Comparison of ENCODE assay signal across 1 cellular context in the genomic region with DNA sequence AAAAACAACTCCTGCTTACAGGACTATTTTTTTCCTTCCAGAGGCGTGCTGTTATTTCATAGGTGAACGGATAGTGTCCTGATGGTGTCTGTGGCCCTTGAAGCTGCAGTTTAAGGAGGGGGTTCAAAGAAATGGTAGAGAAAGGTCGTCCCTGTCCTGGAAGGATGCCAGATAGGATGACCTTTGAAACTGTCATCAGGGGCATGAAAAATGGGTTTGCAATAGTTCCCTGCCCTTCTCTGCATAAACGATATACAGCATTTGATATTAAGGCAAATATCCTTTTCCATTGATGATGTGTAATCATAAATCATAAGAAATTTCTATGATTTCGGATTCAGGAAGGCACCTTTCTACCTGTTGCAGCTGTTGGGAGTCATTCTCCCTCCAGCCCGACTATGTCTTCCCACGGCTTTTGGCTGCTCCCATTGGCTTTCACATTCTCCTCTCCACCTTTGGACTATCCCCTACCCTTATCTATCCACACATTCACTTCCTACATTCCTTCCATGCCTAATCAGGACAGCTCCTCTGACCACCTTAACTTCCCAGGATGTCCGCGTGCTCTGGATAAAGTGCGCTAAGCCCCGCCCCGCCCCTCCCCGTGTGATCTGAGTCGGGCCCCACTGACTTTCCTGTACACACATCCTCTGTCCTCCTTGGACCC.
TF ChIP-seq lines count a peak whose summit lies in the region.

No MANE protein-coding gene starts in this region.

TF ChIP-seq in HepG2, 621 proteins besides CTCF, POLR2A, EP300 and RAD21 (continued from another document and continues in another):
- TF ChIP-seq, protein P1, sequence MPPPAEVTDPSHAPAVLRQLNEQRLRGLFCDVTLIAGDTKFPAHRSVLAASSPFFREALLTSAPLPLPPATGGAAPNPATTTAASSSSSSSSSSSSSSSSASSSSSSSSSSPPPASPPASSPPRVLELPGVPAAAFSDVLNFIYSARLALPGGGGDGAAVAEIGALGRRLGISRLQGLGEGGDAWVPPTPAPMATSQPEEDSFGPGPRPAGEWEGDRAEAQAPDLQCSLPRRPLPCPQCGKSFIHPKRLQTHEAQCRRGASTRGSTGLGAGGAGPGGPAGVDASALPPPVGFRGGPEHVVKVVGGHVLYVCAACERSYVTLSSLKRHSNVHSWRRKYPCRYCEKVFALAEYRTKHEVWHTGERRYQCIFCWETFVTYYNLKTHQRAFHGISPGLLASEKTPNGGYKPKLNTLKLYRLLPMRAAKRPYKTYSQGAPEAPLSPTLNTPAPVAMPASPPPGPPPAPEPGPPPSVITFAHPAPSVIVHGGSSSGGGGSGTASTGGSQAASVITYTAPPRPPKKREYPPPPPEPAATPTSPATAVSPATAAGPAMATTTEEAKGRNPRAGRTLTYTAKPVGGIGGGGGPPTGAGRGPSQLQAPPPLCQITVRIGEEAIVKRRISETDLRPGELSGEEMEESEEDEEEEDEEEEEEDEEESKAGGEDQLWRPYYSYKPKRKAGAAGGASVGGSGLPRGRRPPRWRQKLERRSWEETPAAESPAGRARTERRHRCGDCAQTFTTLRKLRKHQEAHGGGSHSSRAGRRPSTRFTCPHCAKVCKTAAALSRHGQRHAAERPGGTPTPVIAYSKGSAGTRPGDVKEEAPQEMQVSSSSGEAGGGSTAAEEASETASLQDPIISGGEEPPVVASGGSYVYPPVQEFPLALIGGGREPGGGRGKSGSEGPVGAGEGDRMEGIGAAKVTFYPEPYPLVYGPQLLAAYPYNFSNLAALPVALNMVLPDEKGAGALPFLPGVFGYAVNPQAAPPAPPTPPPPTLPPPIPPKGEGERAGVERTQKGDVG (CRISPR knock-in tag; IDR thresholded peaks at IDR 0.05; ENCODE audit: borderline replicate concordance): no peak
- TF ChIP-seq, protein P2, sequence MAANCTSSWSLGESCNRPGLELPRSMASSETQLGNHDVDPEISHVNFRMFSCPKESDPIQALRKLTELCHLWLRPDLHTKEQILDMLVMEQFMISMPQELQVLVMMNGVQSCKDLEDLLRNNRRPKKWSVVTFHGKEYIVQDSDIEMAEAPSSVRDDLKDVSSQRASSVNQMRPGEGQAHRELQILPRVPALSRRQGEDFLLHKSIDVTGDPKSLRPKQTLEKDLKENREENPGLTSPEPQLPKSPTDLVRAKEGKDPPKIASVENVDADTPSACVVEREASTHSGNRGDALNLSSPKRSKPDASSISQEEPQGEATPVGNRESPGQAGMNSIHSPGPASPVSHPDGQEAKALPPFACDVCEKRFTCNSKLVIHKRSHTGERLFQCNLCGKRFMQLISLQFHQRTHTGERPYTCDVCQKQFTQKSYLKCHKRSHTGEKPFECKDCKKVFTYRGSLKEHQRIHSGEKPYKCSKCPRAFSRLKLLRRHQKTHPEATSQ (CRISPR knock-in tag; IDR thresholded peaks at IDR 0.05; ENCODE audit: borderline replicate concordance): peak; percentile 21; the same call in 1 of the 2 replicates
- no peak for TF ChIP-seq PAF1 (CRISPR knock-in tag; IDR thresholded peaks at IDR 0.05)
- no peak for TF ChIP-seq ZNF225 (CRISPR knock-in tag; IDR thresholded peaks at IDR 0.05)
- TF ChIP-seq ZNF446 (CRISPR knock-in tag; IDR thresholded peaks at IDR 0.05): no peak
- TF ChIP-seq KDM6A (CRISPR knock-in tag; IDR thresholded peaks at IDR 0.05; ENCODE audit: low read depth): 0 out of 2 replicates have a peak, but pooled peaks have one; percentile 33
- TF ChIP-seq ZNF773 (CRISPR knock-in tag; IDR thresholded peaks at IDR 0.05; ENCODE audit: borderline replicate concordance): no peak
- TF ChIP-seq, protein P3, sequence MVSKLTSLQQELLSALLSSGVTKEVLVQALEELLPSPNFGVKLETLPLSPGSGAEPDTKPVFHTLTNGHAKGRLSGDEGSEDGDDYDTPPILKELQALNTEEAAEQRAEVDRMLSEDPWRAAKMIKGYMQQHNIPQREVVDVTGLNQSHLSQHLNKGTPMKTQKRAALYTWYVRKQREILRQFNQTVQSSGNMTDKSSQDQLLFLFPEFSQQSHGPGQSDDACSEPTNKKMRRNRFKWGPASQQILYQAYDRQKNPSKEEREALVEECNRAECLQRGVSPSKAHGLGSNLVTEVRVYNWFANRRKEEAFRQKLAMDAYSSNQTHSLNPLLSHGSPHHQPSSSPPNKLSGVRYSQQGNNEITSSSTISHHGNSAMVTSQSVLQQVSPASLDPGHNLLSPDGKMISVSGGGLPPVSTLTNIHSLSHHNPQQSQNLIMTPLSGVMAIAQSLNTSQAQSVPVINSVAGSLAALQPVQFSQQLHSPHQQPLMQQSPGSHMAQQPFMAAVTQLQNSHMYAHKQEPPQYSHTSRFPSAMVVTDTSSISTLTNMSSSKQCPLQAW (CRISPR knock-in tag; IDR thresholded peaks at IDR 0.05): no peak
- peak; percentile 56; the same call in 1 of the 2 replicates for TF ChIP-seq DMAP1 (CRISPR knock-in tag; IDR thresholded peaks at IDR 0.05)
- TF ChIP-seq, protein P4, sequence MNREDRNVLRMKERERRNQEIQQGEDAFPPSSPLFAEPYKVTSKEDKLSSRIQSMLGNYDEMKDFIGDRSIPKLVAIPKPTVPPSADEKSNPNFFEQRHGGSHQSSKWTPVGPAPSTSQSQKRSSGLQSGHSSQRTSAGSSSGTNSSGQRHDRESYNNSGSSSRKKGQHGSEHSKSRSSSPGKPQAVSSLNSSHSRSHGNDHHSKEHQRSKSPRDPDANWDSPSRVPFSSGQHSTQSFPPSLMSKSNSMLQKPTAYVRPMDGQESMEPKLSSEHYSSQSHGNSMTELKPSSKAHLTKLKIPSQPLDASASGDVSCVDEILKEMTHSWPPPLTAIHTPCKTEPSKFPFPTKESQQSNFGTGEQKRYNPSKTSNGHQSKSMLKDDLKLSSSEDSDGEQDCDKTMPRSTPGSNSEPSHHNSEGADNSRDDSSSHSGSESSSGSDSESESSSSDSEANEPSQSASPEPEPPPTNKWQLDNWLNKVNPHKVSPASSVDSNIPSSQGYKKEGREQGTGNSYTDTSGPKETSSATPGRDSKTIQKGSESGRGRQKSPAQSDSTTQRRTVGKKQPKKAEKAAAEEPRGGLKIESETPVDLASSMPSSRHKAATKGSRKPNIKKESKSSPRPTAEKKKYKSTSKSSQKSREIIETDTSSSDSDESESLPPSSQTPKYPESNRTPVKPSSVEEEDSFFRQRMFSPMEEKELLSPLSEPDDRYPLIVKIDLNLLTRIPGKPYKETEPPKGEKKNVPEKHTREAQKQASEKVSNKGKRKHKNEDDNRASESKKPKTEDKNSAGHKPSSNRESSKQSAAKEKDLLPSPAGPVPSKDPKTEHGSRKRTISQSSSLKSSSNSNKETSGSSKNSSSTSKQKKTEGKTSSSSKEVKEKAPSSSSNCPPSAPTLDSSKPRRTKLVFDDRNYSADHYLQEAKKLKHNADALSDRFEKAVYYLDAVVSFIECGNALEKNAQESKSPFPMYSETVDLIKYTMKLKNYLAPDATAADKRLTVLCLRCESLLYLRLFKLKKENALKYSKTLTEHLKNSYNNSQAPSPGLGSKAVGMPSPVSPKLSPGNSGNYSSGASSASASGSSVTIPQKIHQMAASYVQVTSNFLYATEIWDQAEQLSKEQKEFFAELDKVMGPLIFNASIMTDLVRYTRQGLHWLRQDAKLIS (CRISPR knock-in tag; IDR thresholded peaks at IDR 0.05): no peak
- TF ChIP-seq, protein P5, sequence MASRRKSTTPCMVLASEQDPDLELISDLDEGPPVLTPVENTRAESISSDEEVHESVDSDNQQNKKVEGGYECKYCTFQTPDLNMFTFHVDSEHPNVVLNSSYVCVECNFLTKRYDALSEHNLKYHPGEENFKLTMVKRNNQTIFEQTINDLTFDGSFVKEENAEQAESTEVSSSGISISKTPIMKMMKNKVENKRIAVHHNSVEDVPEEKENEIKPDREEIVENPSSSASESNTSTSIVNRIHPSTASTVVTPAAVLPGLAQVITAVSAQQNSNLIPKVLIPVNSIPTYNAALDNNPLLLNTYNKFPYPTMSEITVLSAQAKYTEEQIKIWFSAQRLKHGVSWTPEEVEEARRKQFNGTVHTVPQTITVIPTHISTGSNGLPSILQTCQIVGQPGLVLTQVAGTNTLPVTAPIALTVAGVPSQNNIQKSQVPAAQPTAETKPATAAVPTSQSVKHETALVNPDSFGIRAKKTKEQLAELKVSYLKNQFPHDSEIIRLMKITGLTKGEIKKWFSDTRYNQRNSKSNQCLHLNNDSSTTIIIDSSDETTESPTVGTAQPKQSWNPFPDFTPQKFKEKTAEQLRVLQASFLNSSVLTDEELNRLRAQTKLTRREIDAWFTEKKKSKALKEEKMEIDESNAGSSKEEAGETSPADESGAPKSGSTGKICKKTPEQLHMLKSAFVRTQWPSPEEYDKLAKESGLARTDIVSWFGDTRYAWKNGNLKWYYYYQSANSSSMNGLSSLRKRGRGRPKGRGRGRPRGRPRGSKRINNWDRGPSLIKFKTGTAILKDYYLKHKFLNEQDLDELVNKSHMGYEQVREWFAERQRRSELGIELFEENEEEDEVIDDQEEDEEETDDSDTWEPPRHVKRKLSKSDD (CRISPR knock-in tag; IDR thresholded peaks at IDR 0.05; ENCODE audit: low read depth): no peak
- TF ChIP-seq TOPORS (CRISPR knock-in tag; IDR thresholded peaks at IDR 0.05): 0 out of 2 replicates have a peak, but pooled peaks have one; percentile 33
- TF ChIP-seq, protein P6, sequence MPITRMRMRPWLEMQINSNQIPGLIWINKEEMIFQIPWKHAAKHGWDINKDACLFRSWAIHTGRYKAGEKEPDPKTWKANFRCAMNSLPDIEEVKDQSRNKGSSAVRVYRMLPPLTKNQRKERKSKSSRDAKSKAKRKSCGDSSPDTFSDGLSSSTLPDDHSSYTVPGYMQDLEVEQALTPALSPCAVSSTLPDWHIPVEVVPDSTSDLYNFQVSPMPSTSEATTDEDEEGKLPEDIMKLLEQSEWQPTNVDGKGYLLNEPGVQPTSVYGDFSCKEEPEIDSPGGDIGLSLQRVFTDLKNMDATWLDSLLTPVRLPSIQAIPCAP (CRISPR knock-in tag; IDR thresholded peaks at IDR 0.05; ENCODE audit: low read depth): no peak
- no peak for TF ChIP-seq MTF1 (CRISPR knock-in tag; IDR thresholded peaks at IDR 0.05)
- TF ChIP-seq, protein P7, sequence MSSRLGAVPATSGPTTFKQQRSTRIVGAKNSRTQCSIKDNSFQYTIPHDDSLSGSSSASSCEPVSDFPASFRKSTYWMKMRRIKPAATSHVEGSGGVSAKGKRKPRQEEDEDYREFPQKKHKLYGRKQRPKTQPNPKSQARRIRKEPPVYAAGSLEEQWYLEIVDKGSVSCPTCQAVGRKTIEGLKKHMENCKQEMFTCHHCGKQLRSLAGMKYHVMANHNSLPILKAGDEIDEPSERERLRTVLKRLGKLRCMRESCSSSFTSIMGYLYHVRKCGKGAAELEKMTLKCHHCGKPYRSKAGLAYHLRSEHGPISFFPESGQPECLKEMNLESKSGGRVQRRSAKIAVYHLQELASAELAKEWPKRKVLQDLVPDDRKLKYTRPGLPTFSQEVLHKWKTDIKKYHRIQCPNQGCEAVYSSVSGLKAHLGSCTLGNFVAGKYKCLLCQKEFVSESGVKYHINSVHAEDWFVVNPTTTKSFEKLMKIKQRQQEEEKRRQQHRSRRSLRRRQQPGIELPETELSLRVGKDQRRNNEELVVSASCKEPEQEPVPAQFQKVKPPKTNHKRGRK (CRISPR knock-in tag; IDR thresholded peaks at IDR 0.05): no peak
- TF ChIP-seq, protein P8, sequence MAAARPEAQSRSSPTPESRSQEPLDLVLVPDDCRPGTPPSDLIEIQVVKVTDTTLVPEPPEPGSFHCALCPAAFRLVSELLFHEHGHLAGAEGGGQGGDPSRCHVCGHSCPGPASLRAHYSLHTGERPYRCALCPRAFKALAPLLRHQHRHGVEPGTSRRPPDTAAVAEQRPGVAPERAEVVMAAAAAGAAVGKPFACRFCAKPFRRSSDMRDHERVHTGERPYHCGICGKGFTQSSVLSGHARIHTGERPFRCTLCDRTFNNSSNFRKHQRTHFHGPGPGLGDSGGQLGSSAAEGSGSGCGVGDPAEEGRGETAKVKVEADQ (CRISPR knock-in tag; IDR thresholded peaks at IDR 0.05; ENCODE audit: borderline replicate concordance): no peak
- no peak for TF ChIP-seq KMT2B (CRISPR knock-in tag; IDR thresholded peaks at IDR 0.05)
- TF ChIP-seq ZFP82 (CRISPR knock-in tag; IDR thresholded peaks at IDR 0.05; ENCODE audit: borderline replicate concordance): no peak
- TF ChIP-seq, protein P9, sequence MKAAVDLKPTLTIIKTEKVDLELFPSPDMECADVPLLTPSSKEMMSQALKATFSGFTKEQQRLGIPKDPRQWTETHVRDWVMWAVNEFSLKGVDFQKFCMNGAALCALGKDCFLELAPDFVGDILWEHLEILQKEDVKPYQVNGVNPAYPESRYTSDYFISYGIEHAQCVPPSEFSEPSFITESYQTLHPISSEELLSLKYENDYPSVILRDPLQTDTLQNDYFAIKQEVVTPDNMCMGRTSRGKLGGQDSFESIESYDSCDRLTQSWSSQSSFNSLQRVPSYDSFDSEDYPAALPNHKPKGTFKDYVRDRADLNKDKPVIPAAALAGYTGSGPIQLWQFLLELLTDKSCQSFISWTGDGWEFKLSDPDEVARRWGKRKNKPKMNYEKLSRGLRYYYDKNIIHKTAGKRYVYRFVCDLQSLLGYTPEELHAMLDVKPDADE (CRISPR knock-in tag; IDR thresholded peaks at IDR 0.05): no peak
- TF ChIP-seq SNAI1 (CRISPR knock-in tag; IDR thresholded peaks at IDR 0.05; ENCODE audit: borderline replicate concordance): no peak
- TF ChIP-seq RFX5 (IDR thresholded peaks at IDR 0.05; ENCODE audit: low read depth, low read length): no peak
- no peak for TF ChIP-seq PLRG1 (conservative IDR thresholded peaks at IDR 0.05)
- no peak for TF ChIP-seq MTA3 (CRISPR knock-in tag; IDR thresholded peaks at IDR 0.05)
- TF ChIP-seq ZNF672 (CRISPR knock-in tag; IDR thresholded peaks at IDR 0.05): no peak
- no peak for TF ChIP-seq IKZF1 (IDR thresholded peaks at IDR 0.05)
- TF ChIP-seq, protein P10, sequence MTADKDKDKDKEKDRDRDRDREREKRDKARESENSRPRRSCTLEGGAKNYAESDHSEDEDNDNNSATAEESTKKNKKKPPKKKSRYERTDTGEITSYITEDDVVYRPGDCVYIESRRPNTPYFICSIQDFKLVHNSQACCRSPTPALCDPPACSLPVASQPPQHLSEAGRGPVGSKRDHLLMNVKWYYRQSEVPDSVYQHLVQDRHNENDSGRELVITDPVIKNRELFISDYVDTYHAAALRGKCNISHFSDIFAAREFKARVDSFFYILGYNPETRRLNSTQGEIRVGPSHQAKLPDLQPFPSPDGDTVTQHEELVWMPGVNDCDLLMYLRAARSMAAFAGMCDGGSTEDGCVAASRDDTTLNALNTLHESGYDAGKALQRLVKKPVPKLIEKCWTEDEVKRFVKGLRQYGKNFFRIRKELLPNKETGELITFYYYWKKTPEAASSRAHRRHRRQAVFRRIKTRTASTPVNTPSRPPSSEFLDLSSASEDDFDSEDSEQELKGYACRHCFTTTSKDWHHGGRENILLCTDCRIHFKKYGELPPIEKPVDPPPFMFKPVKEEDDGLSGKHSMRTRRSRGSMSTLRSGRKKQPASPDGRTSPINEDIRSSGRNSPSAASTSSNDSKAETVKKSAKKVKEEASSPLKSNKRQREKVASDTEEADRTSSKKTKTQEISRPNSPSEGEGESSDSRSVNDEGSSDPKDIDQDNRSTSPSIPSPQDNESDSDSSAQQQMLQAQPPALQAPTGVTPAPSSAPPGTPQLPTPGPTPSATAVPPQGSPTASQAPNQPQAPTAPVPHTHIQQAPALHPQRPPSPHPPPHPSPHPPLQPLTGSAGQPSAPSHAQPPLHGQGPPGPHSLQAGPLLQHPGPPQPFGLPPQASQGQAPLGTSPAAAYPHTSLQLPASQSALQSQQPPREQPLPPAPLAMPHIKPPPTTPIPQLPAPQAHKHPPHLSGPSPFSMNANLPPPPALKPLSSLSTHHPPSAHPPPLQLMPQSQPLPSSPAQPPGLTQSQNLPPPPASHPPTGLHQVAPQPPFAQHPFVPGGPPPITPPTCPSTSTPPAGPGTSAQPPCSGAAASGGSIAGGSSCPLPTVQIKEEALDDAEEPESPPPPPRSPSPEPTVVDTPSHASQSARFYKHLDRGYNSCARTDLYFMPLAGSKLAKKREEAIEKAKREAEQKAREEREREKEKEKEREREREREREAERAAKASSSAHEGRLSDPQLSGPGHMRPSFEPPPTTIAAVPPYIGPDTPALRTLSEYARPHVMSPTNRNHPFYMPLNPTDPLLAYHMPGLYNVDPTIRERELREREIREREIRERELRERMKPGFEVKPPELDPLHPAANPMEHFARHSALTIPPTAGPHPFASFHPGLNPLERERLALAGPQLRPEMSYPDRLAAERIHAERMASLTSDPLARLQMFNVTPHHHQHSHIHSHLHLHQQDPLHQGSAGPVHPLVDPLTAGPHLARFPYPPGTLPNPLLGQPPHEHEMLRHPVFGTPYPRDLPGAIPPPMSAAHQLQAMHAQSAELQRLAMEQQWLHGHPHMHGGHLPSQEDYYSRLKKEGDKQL (CRISPR knock-in tag; IDR thresholded peaks at IDR 0.05; ENCODE audit: low read depth): no peak
